In the genomic region with DNA sequence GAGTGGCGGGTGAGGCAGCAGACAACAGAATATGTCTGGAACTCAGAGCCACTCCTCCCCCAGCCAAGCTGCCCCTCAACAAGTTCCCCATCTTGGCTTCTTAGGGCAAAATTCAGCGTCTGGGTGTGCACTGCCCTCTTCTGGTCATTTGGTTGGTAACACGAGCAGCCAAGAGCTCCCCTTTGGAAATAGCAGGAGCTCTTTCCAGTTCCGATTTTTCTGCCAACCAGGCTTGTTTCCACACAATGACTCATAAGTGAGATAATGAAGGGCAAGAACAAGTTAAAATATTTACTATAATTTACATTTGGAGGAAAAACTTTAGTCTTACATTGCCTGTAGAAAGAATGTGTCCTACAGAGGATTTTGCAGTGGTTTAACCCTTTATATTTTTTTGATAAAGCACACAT, we compare ENCODE assay signal across 8 cellular contexts.
A peak's percentile ranks its signal among the peaks of the same experiment; 100 is the strongest.
DNase-seq lines count a peak whose midpoint lies in the region; ATAC-seq and TF ChIP-seq lines count a peak whose summit lies in the region.

No MANE protein-coding gene starts in this region.

- H3K27me3 ChIP-seq in adipocyte (replicated peaks; ENCODE audit: control insufficient read depth, insufficient read depth, low read length) (peaks cover 6% of the 10 kb centered on the region), prostate gland (replicated peaks; ENCODE audit: insufficient read depth) (no peaks in the 10 kb centered on the region)

- H3K36me3 ChIP-seq in adipocyte (ENCODE audit: control insufficient read depth, insufficient read depth, low read length, severe bottlenecking), result no peaks in the 10 kb centered on the region
- H3K36me3 ChIP-seq in prostate gland, result no peaks in the 10 kb centered on the region

- DNase-seq in GM03348 (ENCODE audit: low spot score) (peak; percentile 89), HS-27A (ENCODE audit: low read depth) (peak; percentile 9), NOMO-1 treated with DMSO at 0.1 percent for 48 hours (lab: John Stamatoyannopoulos, UW; ENCODE audit: unreplicated experiment) (peak; percentile 82), adipocyte (ENCODE audit: low read depth) (peak; percentile 93), left cardiac atrium (peak; percentile 66), prostate gland (ENCODE audit: low spot score) (peak; percentile 43)

- H3K4me3 ChIP-seq in adipocyte (ENCODE audit: low read length), result no peak overlapping the region
- no peak overlapping the region for H3K4me3 ChIP-seq in prostate gland

- TF ChIP-seq CTCF in 22Rv1 (IDR thresholded peaks at IDR 0.05) (peak; percentile 98), prostate gland (IDR thresholded peaks at IDR 0.05) (peak; percentile 34 to 78 (median 70))

- no peak overlapping the region for H3K9ac ChIP-seq in adipocyte (ENCODE audit: low read length)

- intact Hi-C loops in left cardiac atrium (cut with DNase I) (loop anchor here (1.0 to 5.0 kb wide), 3 partner anchors 135 to 322 kb away; no protein-coding TSS in a partner anchor), prostate gland (cut with DNase I) (loop anchor here (2.0 to 10.0 kb wide), 3 partner anchors 140 to 612 kb away; no protein-coding TSS in a partner anchor)

- ATAC-seq in left cardiac atrium, result peak; percentile 86 to 90
- ATAC-seq in HG03469 (IDR thresholded peaks at IDR 0.05; ENCODE audit: unreplicated experiment), result no peak

- WGBS in prostate gland, result 8% methylated on average over 4 of the region's 4 CpGs

- H3K4me1 ChIP-seq in adipocyte (ENCODE audit: control insufficient read depth, insufficient read depth, low read length) (no peaks in the 10 kb centered on the region), prostate gland (replicated peaks) (no peaks in the 10 kb centered on the region)

- H3K9me3 ChIP-seq in adipocyte (ENCODE audit: control insufficient read depth, low read length) (no peaks in the 10 kb centered on the region), prostate gland (no peaks in the 10 kb centered on the region)

- H3K27ac ChIP-seq in 22Rv1, result no peak overlapping the region
- H3K27ac ChIP-seq in prostate gland, result no peak overlapping the region

- no peak for TF ChIP-seq POLR2A in prostate gland (IDR thresholded peaks at IDR 0.05)

Comparison
In these comparisons a context has a peak if more than half of its experiments do, and no peak if none do; other contexts are left out.
1. DNase-seq: peak in every context shown above with its lines; median percentile 93 in adipocyte; 89 in GM03348; 82 in NOMO-1 treated with DMSO at 0.1 percent for 48 hours; 66 in left cardiac atrium; 43 in prostate gland; 9 in HS-27A.